ENCODE assay signal across 9 cellular contexts in the genomic region with DNA sequence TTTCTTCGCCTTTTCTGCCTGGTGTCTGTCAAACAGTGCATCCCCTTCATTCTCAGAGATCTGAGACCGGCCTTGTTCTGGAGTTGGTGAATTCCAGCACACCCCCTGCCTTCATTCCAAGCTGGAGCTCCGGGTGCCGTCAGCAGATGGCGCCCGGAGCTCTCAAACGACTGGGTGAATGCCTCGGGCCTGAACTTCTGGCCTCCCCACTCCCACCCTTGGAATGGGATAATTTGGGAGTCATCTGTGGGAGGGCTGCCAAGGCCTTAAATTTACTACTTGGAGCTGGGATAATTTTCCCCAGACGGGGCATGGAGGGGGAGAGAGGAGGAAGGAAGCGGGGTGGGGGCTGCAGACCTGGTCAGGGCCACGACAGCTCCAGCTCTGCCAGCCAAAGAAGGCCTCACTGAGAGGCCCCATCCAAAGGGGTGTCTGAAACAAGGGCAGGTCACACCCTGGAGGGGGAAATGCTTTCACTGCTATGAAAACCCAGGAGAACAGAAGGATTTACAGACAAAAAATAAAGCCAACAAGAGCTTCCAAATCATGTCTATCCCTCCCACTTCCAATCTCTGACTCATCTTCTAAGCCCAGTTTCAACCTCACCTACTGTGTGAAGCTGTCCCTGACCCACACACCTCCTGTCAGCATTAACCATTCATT.
A peak's percentile ranks its signal among the peaks of the same experiment; 100 is the strongest.
DNase-seq lines count a peak whose midpoint lies in the region; FAIRE-seq and TF ChIP-seq lines count a peak whose summit lies in the region.
"Had no signal": no experiment of that assay in that cellular context is flagged by ENCODE, and none has a peak within 500 bp of the region (broad histone marks: within the 10 kb centered on the region; RNA-seq: fewer than 3 reads in every experiment).

No MANE protein-coding gene starts in this region.

- TF ChIP-seq RAD21 in Ishikawa (IDR thresholded peaks at IDR 0.05; ENCODE audit: low read depth), result peak; percentile 96

- intact Hi-C loops in MCF 10A (cut with micrococcal nuclease), result loop anchor here (1.0 to 5.0 kb wide), 5 partner anchors 50 to 534 kb away; a partner anchor contains a TSS

- DNase-seq in RCC 7860 (ENCODE audit: low spot score), result peak; percentile 71
- peak; percentile 93 for DNase-seq in MCF 10A (ENCODE audit: unreplicated experiment)
- DNase-seq in inferior parietal cortex (ENCODE audit: extremely low spot score), result peak; percentile 69
- DNase-seq in stimulated activated CD4-positive, alpha-beta T cell treated with anti-CD3 and anti-CD28 coated beads, Interleukin-15, amount 100 ng/mL, for 24 hours, result peak; percentile 51
- DNase-seq in effector CD8-positive, alpha-beta T cell (lab: John Stamatoyannopoulos, UW), result no peak
- DNase-seq in NCI-H128 (lab: John Stamatoyannopoulos, UW; ENCODE audit: unreplicated experiment), result no peak

- H3K27ac ChIP-seq in DOHH2 (ENCODE audit: low read depth, low read length), result no peak overlapping the region

- BruUV-seq in MCF 10A (replicated peaks; lab: Mats Ljungman, UMichigan), result no TSS peak

- no peak overlapping the region for H3K4me2 ChIP-seq in DOHH2 (ENCODE audit: low read length)

- TF ChIP-seq EP300 in Ishikawa (IDR thresholded peaks at IDR 0.05; ENCODE audit: borderline replicate concordance), result no peak

- FAIRE-seq in RCC 7860 (lab: Jason Lieb, UNC), result peak; percentile 72
- FAIRE-seq: TTC549 had no signal

- H3F3A ChIP-seq in DOHH2 (ENCODE audit: control insufficient read depth, insufficient read depth), result no peaks in the 10 kb centered on the region

- H3K27ac Mint-ChIP-seq in MCF 10A (ENCODE audit: low read depth, unreplicated experiment), result peak overlapping the region; percentile 88

- H3K36me3 Mint-ChIP-seq in MCF 10A (ENCODE audit: insufficient read depth, unreplicated experiment), result peaks cover 6% of the 10 kb centered on the region

- no peaks in the 10 kb centered on the region for H3K9me2 ChIP-seq in DOHH2 (replicated peaks; ENCODE audit: control insufficient read depth, low read length)

- POLR2A ChIA-PET in MCF 10A (lab: Yijun Ruan, JAX), result interaction anchor here (0.6 to 9.1 kb wide), 29 partner anchors 15 to 1452 kb away, joined by 3 to 161 read pairs (median 5); a partner anchor contains a TSS

- peak; percentile 79 for TF ChIP-seq CTCF in DOHH2 (IDR thresholded peaks at IDR 0.05; ENCODE audit: low read depth, low read length, poor library complexity, severe bottlenecking)
- peak; percentile 93 for TF ChIP-seq CTCF in MCF 10A (IDR thresholded peaks at IDR 0.05; ENCODE audit: unreplicated experiment)

- peaks cover 35% of the 10 kb centered on the region for H3K4me1 Mint-ChIP-seq in MCF 10A (ENCODE audit: insufficient read depth, unreplicated experiment)

- no peaks in the 10 kb centered on the region for H3K9me3 Mint-ChIP-seq in MCF 10A (ENCODE audit: unreplicated experiment)

- no peaks in the 10 kb centered on the region for H3K36me3 ChIP-seq in DOHH2 (ENCODE audit: control insufficient read depth, low read length)

- peaks cover 10% of the 10 kb centered on the region for H3K27me3 Mint-ChIP-seq in MCF 10A (ENCODE audit: insufficient read depth, unreplicated experiment)

- peaks cover 50% of the 10 kb centered on the region for H3K27me3 ChIP-seq in DOHH2 (ENCODE audit: control insufficient read depth, low read length)

- H3K4me3 Mint-ChIP-seq in MCF 10A (ENCODE audit: unreplicated experiment), result no peak overlapping the region

- H4K20me1 ChIP-seq in DOHH2 (ENCODE audit: control insufficient read depth, insufficient read depth, low read depth, low read length), result 0 out of 2 replicates have a peak, but pooled peaks cover 3% of the 10 kb centered on the region

- H3K9me3 ChIP-seq in DOHH2 (ENCODE audit: control insufficient read depth, insufficient read depth, low read length), result no peaks in the 10 kb centered on the region

- no peaks in the 10 kb centered on the region for H3K79me2 ChIP-seq in DOHH2 (ENCODE audit: control insufficient read depth, low read length)

- peaks cover 16% of the 10 kb centered on the region for H3K4me1 ChIP-seq in DOHH2 (ENCODE audit: control insufficient read depth, low read length)

- CTCF ChIA-PET in MCF 10A (lab: Yijun Ruan, JAX), result interaction anchor here (0.5 to 8.3 kb wide), 60 partner anchors 9 to 1649 kb away, joined by 3 to 107 read pairs (median 4); a partner anchor contains a TSS

- no peak overlapping the region for H3K4me3 ChIP-seq in DOHH2 (ENCODE audit: low read length)

TF ChIP-seq in Ishikawa, 13 proteins besides CTCF, POLR2A, EP300 and RAD21:
- TF ChIP-seq, protein P1, sequence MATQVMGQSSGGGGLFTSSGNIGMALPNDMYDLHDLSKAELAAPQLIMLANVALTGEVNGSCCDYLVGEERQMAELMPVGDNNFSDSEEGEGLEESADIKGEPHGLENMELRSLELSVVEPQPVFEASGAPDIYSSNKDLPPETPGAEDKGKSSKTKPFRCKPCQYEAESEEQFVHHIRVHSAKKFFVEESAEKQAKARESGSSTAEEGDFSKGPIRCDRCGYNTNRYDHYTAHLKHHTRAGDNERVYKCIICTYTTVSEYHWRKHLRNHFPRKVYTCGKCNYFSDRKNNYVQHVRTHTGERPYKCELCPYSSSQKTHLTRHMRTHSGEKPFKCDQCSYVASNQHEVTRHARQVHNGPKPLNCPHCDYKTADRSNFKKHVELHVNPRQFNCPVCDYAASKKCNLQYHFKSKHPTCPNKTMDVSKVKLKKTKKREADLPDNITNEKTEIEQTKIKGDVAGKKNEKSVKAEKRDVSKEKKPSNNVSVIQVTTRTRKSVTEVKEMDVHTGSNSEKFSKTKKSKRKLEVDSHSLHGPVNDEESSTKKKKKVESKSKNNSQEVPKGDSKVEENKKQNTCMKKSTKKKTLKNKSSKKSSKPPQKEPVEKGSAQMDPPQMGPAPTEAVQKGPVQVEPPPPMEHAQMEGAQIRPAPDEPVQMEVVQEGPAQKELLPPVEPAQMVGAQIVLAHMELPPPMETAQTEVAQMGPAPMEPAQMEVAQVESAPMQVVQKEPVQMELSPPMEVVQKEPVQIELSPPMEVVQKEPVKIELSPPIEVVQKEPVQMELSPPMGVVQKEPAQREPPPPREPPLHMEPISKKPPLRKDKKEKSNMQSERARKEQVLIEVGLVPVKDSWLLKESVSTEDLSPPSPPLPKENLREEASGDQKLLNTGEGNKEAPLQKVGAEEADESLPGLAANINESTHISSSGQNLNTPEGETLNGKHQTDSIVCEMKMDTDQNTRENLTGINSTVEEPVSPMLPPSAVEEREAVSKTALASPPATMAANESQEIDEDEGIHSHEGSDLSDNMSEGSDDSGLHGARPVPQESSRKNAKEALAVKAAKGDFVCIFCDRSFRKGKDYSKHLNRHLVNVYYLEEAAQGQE (IDR thresholded peaks at IDR 0.05; ENCODE audit: low read depth), result no peak
- no peak for TF ChIP-seq YY1 (IDR thresholded peaks at IDR 0.05; ENCODE audit: low read depth)
- TF ChIP-seq CEBPB (IDR thresholded peaks at IDR 0.05), result no peak
- peak; percentile 60; the same call in 1 of the 2 replicates for TF ChIP-seq TEAD4 (IDR thresholded peaks at IDR 0.05)
- 0 out of 2 replicates have a peak, but pooled peaks have one; percentile 9 for TF ChIP-seq EGR1 (IDR thresholded peaks at IDR 0.05)
- no peak for TF ChIP-seq TAF1 (IDR thresholded peaks at IDR 0.05; ENCODE audit: low read depth)
- TF ChIP-seq FOXM1 (IDR thresholded peaks at IDR 0.05; ENCODE audit: borderline replicate concordance, low read depth), result no peak
- peak; percentile 75 for TF ChIP-seq ZBTB7A (IDR thresholded peaks at IDR 0.05; ENCODE audit: low read depth)
- peak; percentile 23; the same call in 1 of the 2 replicates for TF ChIP-seq NFIC (IDR thresholded peaks at IDR 0.05)
- TF ChIP-seq, protein P2, sequence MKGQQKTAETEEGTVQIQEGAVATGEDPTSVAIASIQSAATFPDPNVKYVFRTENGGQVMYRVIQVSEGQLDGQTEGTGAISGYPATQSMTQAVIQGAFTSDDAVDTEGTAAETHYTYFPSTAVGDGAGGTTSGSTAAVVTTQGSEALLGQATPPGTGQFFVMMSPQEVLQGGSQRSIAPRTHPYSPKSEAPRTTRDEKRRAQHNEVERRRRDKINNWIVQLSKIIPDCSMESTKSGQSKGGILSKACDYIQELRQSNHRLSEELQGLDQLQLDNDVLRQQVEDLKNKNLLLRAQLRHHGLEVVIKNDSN (IDR thresholded peaks at IDR 0.05), result no peak
- no peak for TF ChIP-seq CREB1 (IDR thresholded peaks at IDR 0.05; ENCODE audit: low read depth)
- TF ChIP-seq, protein P3, sequence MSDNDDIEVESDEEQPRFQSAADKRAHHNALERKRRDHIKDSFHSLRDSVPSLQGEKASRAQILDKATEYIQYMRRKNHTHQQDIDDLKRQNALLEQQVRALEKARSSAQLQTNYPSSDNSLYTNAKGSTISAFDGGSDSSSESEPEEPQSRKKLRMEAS (IDR thresholded peaks at IDR 0.05), result no peak
- TF ChIP-seq TCF12 (IDR thresholded peaks at IDR 0.05; ENCODE audit: low read depth), result no peak

Comparison
In these comparisons a context has a peak if more than half of its experiments do, and no peak if none do; other contexts are left out.
1. DNase-seq: peak in RCC 7860 (single experiment), MCF 10A (single experiment), inferior parietal cortex (single experiment) and stimulated activated CD4-positive, alpha-beta T cell treated with anti-CD3 and anti-CD28 coated beads, Interleukin-15, amount 100 ng/mL, for 24 hours (single experiment); none in effector CD8-positive, alpha-beta T cell (single experiment) and NCI-H128 (single experiment).